Comparison of ENCODE assay signal across 31 cellular contexts in genomic region chr3:134384963-134385362, GRCh38. TPM values are rescaled to one million over a fixed set of nuclear protein-coding genes. Genes with fewer than 3 reads are reported as not detected.
"Had no signal": no experiment of that assay in that cellular context is flagged by ENCODE, and none has a peak within 500 bp of the region (broad histone marks: within the 10 kb centered on the region; RNA-seq: fewer than 3 reads in every experiment).

No MANE protein-coding gene starts in this region.

- DNase-seq: activated CD4-positive, alpha-beta T cell treated with anti-CD3 and anti-CD28 coated beads for 36 hours; activated CD4-positive, alpha-beta T cell treated with anti-CD3 and anti-CD28 coated beads, Interleukin-2, amount 10 ng/mL, durations not matched to agents 7 days and 5 days; activated CD4-positive, alpha-beta T cell treated with anti-CD3 and anti-CD28 coated beads, Interleukin-2, amount 50 U/mL, for 48 hours; activated CD8-positive, alpha-beta T cell treated with anti-CD3 and anti-CD28 coated beads, Interleukin-2, amount 10 ng/mL, durations not matched to agents 7 days and 5 days; activated gamma-delta T cell; activated naive CD4-positive, alpha-beta T cell treated with Interleukin-2 at 50 U/mL for 16 hours; activated naive CD8-positive, alpha-beta T cell treated with anti-CD3 and anti-CD28 coated beads, Interleukin-2, amount 10 ng/mL, durations not matched to agents 7 days and 5 days; activated T-cell treated with anti-CD3 and anti-CD28 coated beads for 4 hours; activated T-cell treated with anti-CD3 and anti-CD28 coated beads, Interleukin-2, amount 50 U/mL, for 4 hours; amygdala; KG1; MM.1S; MV-4-11; NCI-H1092; NCI-H1436 treated with DMSO at 0.1 percent for 48 hours; NCI-H1694 treated with DMSO at 0.1 percent for 48 hours; NCI-H2029; NCI-H345; NCI-H526; NCI-H748 treated with DMSO at 0.1 percent for 48 hours; NK-92 treated with Interleukin-12 subunit alpha and Interleukin-12 subunit beta, amount 100 ng/mL, for 24 hours; PC-3; Peyer's patch; RPMI8226; SHP77 treated with DMSO at 0.1 percent for 48 hours; SK-N-SH had no signal

- H3K36me3 ChIP-seq: ascending aorta, cardiac muscle cell, Peyer's patch, SJSA1 had no signal

- H3K4me1 ChIP-seq: SJSA1 had no signal

- H3K27me3 ChIP-seq: ascending aorta, cardiac muscle cell, Peyer's patch, SJSA1 had no signal

- FAIRE-seq: TTC549 had no signal

- H3K27ac ChIP-seq: ascending aorta, cardiac muscle cell, Peyer's patch, SJSA1 had no signal

- H3K9ac ChIP-seq: SK-N-SH had no signal

- H3K4me3 ChIP-seq: ascending aorta, cardiac muscle cell, Peyer's patch, SJSA1 had no signal

- H3K9me3 ChIP-seq: ascending aorta, SJSA1, SK-N-SH had no signal

- H3K4me2 ChIP-seq: SK-N-SH had no signal

RNA-seq across cellular contexts. Expression of gene AMOTL2, which starts 10.7 kb away (rescaled TPM):
- total RNA-seq: activated CD4-positive, alpha-beta T cell treated with anti-CD3 and anti-CD28 coated beads, Interleukin-2, amount 10 ng/mL, durations not matched to agents 7 days and 5 days; activated CD8-positive, alpha-beta T cell treated with anti-CD3 and anti-CD28 coated beads, Interleukin-2, amount 10 ng/mL, durations not matched to agents 7 days and 5 days; activated naive CD8-positive, alpha-beta T cell treated with anti-CD3 and anti-CD28 coated beads, Interleukin-2, amount 10 ng/mL, durations not matched to agents 7 days and 5 days; activated T-helper 1 cell treated with anti-CD3 and anti-CD28 coated beads, Interleukin-12 subunit alpha, Interleukin-12 subunit beta, Interleukin-2, Interleukin-4 antibody, amounts not matched to agents 30 ng/mL and 10 ng/mL and 1 ng/mL, durations not matched to agents 14 hours and 24 hours and 36 hours had no signal
